8 cellular contexts compared by ENCODE assay signal in genomic region chr10:13526952-13527863, GRCh38. TPM values are rescaled to one million over a fixed set of nuclear protein-coding genes. Genes with fewer than 3 reads are reported as not detected.
DNase-seq lines count a peak whose midpoint lies in the region; ATAC-seq, FAIRE-seq and TF ChIP-seq lines count a peak whose summit lies in the region.

No MANE protein-coding gene starts in this region.

- no peaks in the 10 kb centered on the region for H3K9me3 ChIP-seq in HAP-1
- no peaks in the 10 kb centered on the region for H3K9me3 ChIP-seq in iPS-18a (ENCODE audit: control insufficient read depth, low read depth, low read length)
- H3K9me3 ChIP-seq in small intestine (ENCODE audit: control insufficient read depth, low read depth) = no peaks in the 10 kb centered on the region

- peak overlapping the region; percentile 48 for H3K4me3 ChIP-seq in HAP-1
- H3K4me3 ChIP-seq in iPS-18a (ENCODE audit: low read length) = peak overlapping the region; percentile 65
- H3K4me3 ChIP-seq in small intestine (ENCODE audit: low read depth in 1 of 2, low read length in 2 of 2) = peak overlapping the region in 1 of 2 donors; percentile 100

- no peak for DNase-seq in HAP-1 (ENCODE audit: low spot score in 2 of 2)
- DNase-seq in activated CD8-positive, alpha-beta T cell treated with anti-CD3 and anti-CD28 coated beads for 36 hours = no peak
- DNase-seq in small intestine = peak; percentile 90
- no peak for DNase-seq in nucleus accumbens (lab: John Stamatoyannopoulos, UW)
- DNase-seq in amniotic stem cell (lab: John Stamatoyannopoulos, UW) = no peak
- DNase-seq in activated CD8-positive, alpha-beta memory T cell treated with anti-CD3 and anti-CD28 coated beads, Interleukin-2, amount 10 ng/mL, durations not matched to agents 7 days and 5 days = no peak

- CTCF ChIA-PET in activated CD8-positive, alpha-beta T cell treated with anti-CD3 and anti-CD28 coated beads for 36 hours (lab: Charles Lee) = interaction anchor here (1.1 to 2.8 kb wide), 4 partner anchors 8 to 155 kb away, joined by 3 to 7 read pairs (median 4); no protein-coding TSS in a partner anchor
- CTCF ChIA-PET in activated CD8-positive, alpha-beta memory T cell treated with anti-CD3 and anti-CD28 coated beads, Interleukin-2, amount 10 ng/mL, durations not matched to agents 7 days and 5 days (lab: Charles Lee) = no interaction called here

- peak overlapping the region; percentile 49 for H3K4me3 Mint-ChIP-seq in activated CD8-positive, alpha-beta T cell treated with anti-CD3 and anti-CD28 coated beads for 36 hours
- H3K4me3 Mint-ChIP-seq in activated CD8-positive, alpha-beta memory T cell treated with anti-CD3 and anti-CD28 coated beads, Interleukin-2, amount 10 ng/mL, durations not matched to agents 7 days and 5 days = no peak overlapping the region

- H3K27ac ChIP-seq in iPS-18a (ENCODE audit: low read length) (no peak overlapping the region), small intestine (ENCODE audit: low read depth in 1 of 2, low read length in 1 of 2) (peak overlapping the region; percentile 40 to 97)

- no peaks in the 10 kb centered on the region for H3K9me3 Mint-ChIP-seq in activated CD8-positive, alpha-beta T cell treated with anti-CD3 and anti-CD28 coated beads for 36 hours
- H3K9me3 Mint-ChIP-seq in activated CD8-positive, alpha-beta memory T cell treated with anti-CD3 and anti-CD28 coated beads, Interleukin-2, amount 10 ng/mL, durations not matched to agents 7 days and 5 days (ENCODE audit: low read depth) = no peaks in the 10 kb centered on the region

- TF ChIP-seq CTCF in activated CD8-positive, alpha-beta T cell treated with anti-CD3 and anti-CD28 coated beads for 36 hours (IDR thresholded peaks at IDR 0.05) = no peak

- no peak for FAIRE-seq in small intestine (lab: Jason Lieb, UNC)

- no peaks in the 10 kb centered on the region for H3K36me3 Mint-ChIP-seq in activated CD8-positive, alpha-beta T cell treated with anti-CD3 and anti-CD28 coated beads for 36 hours (ENCODE audit: low read depth)
- no peaks in the 10 kb centered on the region for H3K36me3 Mint-ChIP-seq in activated CD8-positive, alpha-beta memory T cell treated with anti-CD3 and anti-CD28 coated beads, Interleukin-2, amount 10 ng/mL, durations not matched to agents 7 days and 5 days

- no peak overlapping the region for H3K9ac ChIP-seq in iPS-18a (ENCODE audit: low read length)

- WGBS in small intestine, 3 donors = 12 to 46% (median 26%) methylated on average over 10 of the region's 10 CpGs

- in situ Hi-C loops in HAP-1 (cut with MboI; ENCODE audit: low sequenced_read_pairs) = no loop called here

- H3K27me3 Mint-ChIP-seq in activated CD8-positive, alpha-beta T cell treated with anti-CD3 and anti-CD28 coated beads for 36 hours = peaks cover 60% of the 10 kb centered on the region
- H3K27me3 Mint-ChIP-seq in activated CD8-positive, alpha-beta memory T cell treated with anti-CD3 and anti-CD28 coated beads, Interleukin-2, amount 10 ng/mL, durations not matched to agents 7 days and 5 days = peaks cover 74% of the 10 kb centered on the region

- no peak for ATAC-seq in activated CD8-positive, alpha-beta T cell treated with anti-CD3 and anti-CD28 coated beads for 36 hours
- ATAC-seq in activated CD8-positive, alpha-beta memory T cell treated with anti-CD3 and anti-CD28 coated beads, Interleukin-2, amount 10 ng/mL, durations not matched to agents 7 days and 5 days = no peak
- no peak for ATAC-seq in GM18907 (IDR thresholded peaks at IDR 0.05; ENCODE audit: unreplicated experiment)

- peaks cover 3% of the 10 kb centered on the region for H3K4me1 Mint-ChIP-seq in activated CD8-positive, alpha-beta T cell treated with anti-CD3 and anti-CD28 coated beads for 36 hours (ENCODE audit: low read depth)
- peaks cover 3% of the 10 kb centered on the region for H3K4me1 Mint-ChIP-seq in activated CD8-positive, alpha-beta memory T cell treated with anti-CD3 and anti-CD28 coated beads, Interleukin-2, amount 10 ng/mL, durations not matched to agents 7 days and 5 days

- H3K27me3 ChIP-seq in HAP-1 (ENCODE audit: low read depth) (no peaks in the 10 kb centered on the region), iPS-18a (ENCODE audit: control insufficient read depth, insufficient read depth, low read length) (peaks cover 41% of the 10 kb centered on the region), small intestine (ENCODE audit: control insufficient read depth in 2 of 2, insufficient read depth in 2 of 2, low read length in 2 of 2) (no peaks in the 10 kb centered on the region)

- peaks cover 15% of the 10 kb centered on the region for H3K4me1 ChIP-seq in HAP-1
- peaks cover 11% of the 10 kb centered on the region for H3K4me1 ChIP-seq in iPS-18a (ENCODE audit: control insufficient read depth, low read depth, low read length)
- peaks cover 0 to 2% of the 10 kb centered on the region in 2 donors for H3K4me1 ChIP-seq in small intestine (ENCODE audit: control insufficient read depth in 2 of 2, insufficient read depth in 1 of 2, low read depth in 1 of 2, low read length in 1 of 2)

- intact Hi-C loops in activated CD8-positive, alpha-beta T cell treated with anti-CD3 and anti-CD28 coated beads for 36 hours (cut with micrococcal nuclease) = no loop called here

- POLR2A ChIA-PET in activated CD8-positive, alpha-beta T cell treated with anti-CD3 and anti-CD28 coated beads for 36 hours (lab: Charles Lee) = no interaction called here

- H3K36me3 ChIP-seq in HAP-1 (replicated peaks) = no peaks in the 10 kb centered on the region
- no peaks in the 10 kb centered on the region for H3K36me3 ChIP-seq in iPS-18a (ENCODE audit: control insufficient read depth, low read depth, low read length)
- peaks cover 0 to 3% of the 10 kb centered on the region in 2 donors for H3K36me3 ChIP-seq in small intestine (ENCODE audit: control insufficient read depth in 2 of 2, insufficient read depth in 2 of 2, low read length in 2 of 2)

- no peak overlapping the region for H3K27ac Mint-ChIP-seq in activated CD8-positive, alpha-beta T cell treated with anti-CD3 and anti-CD28 coated beads for 36 hours
- H3K27ac Mint-ChIP-seq in activated CD8-positive, alpha-beta memory T cell treated with anti-CD3 and anti-CD28 coated beads, Interleukin-2, amount 10 ng/mL, durations not matched to agents 7 days and 5 days = no peak overlapping the region

RNA-seq across cellular contexts. Expression of gene BEND7, which starts 1.6 kb away (rescaled TPM):
- total RNA-seq in activated CD8-positive, alpha-beta T cell treated with anti-CD3 and anti-CD28 coated beads for 36 hours = not detected
- 10 to 100 TPM; 10.3 to 33.8 (median 33.2) TPM for polyA plus RNA-seq in small intestine
- total RNA-seq in activated CD8-positive, alpha-beta memory T cell treated with anti-CD3 and anti-CD28 coated beads, Interleukin-2, amount 10 ng/mL, durations not matched to agents 7 days and 5 days = not detected

RNA-seq across cellular contexts. Expression of gene PRPF18, which starts 59.6 kb away (rescaled TPM):
- 10 to 100 TPM; 17.9 to 18.4 TPM for total RNA-seq in activated CD8-positive, alpha-beta T cell treated with anti-CD3 and anti-CD28 coated beads for 36 hours
- polyA plus RNA-seq in small intestine = 10 to 100 TPM; 19.5 to 28.2 (median 24.0) TPM
- total RNA-seq in activated CD8-positive, alpha-beta memory T cell treated with anti-CD3 and anti-CD28 coated beads, Interleukin-2, amount 10 ng/mL, durations not matched to agents 7 days and 5 days = 10 to 100 TPM; 21.2 to 22.8 TPM
